27 cellular contexts compared by ENCODE assay signal in the genomic region with DNA sequence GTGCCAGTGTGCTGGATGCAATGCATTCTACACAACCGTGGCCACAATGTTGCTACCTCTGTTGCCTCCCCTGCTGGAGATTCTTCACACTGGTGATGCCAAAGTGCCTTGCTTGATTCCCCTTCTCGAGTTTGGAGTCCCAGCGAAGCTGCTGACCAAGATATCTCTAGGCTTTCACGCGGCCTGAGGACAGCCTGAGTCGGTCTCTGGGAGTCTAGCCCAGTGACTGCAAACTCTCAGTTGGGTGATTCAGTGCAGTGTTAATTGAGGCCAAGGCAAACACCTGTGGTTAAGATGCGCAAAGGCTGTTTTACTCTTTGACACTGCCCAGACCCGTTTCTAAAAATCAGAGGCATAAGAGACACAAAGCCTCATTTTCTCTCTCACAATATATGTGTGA.
"Had no signal": no experiment of that assay in that cellular context is flagged by ENCODE, and none has a peak within 500 bp of the region (broad histone marks: within the 10 kb centered on the region; RNA-seq: fewer than 3 reads in every experiment).

No MANE protein-coding gene starts in this region.

- H3K9me3 ChIP-seq: gastrocnemius medialis, heart left ventricle had no signal

- H3K27me3 Mint-ChIP-seq: activated CD8-positive, alpha-beta T cell treated with anti-CD3 and anti-CD28 coated beads for 36 hours; activated naive CD8-positive, alpha-beta T cell; activated T-helper 17 cell treated with anti-CD3 and anti-CD28 coated beads, Interleukin-2, amount 50 U/mL, for 72 hours; central memory CD8-positive, alpha-beta T cell had no signal

- H3K4me1 ChIP-seq: gastrocnemius medialis, heart left ventricle had no signal

- H3K27ac Mint-ChIP-seq: activated CD8-positive, alpha-beta T cell treated with anti-CD3 and anti-CD28 coated beads for 36 hours; activated naive CD8-positive, alpha-beta T cell; activated T-helper 17 cell treated with anti-CD3 and anti-CD28 coated beads, Interleukin-2, amount 50 U/mL, for 72 hours; dendritic cell treated with granulocyte-macrophage colony-stimulating factor and Interleukin-4, amounts not matched to agents 40 ng/mL and 50 ng/mL, for 4 days; endodermal cell had no signal

- H3K9me3 Mint-ChIP-seq: activated CD8-positive, alpha-beta T cell treated with anti-CD3 and anti-CD28 coated beads for 36 hours; activated T-cell treated with anti-CD3 and anti-CD28 coated beads, Interleukin-2, amount 50 U/mL, for 4 hours; activated T-helper 17 cell treated with anti-CD3 and anti-CD28 coated beads, Interleukin-2, amount 50 U/mL, for 72 hours; central memory CD8-positive, alpha-beta T cell; dendritic cell treated with granulocyte-macrophage colony-stimulating factor and Interleukin-4, amounts not matched to agents 40 ng/mL and 50 ng/mL, for 4 days; endodermal cell had no signal

- ATAC-seq: activated CD8-positive, alpha-beta T cell treated with anti-CD3 and anti-CD28 coated beads for 36 hours; activated T-cell treated with anti-CD3 and anti-CD28 coated beads, Interleukin-2, amount 50 U/mL, for 4 hours; activated T-helper 17 cell treated with anti-CD3 and anti-CD28 coated beads, Interleukin-2, amount 50 U/mL, for 72 hours; esophagus mucosa; foreskin keratinocyte; gastrocnemius medialis; heart left ventricle had no signal

- H3K4me3 Mint-ChIP-seq: activated CD8-positive, alpha-beta T cell treated with anti-CD3 and anti-CD28 coated beads for 36 hours; activated naive CD8-positive, alpha-beta T cell; activated T-cell treated with anti-CD3 and anti-CD28 coated beads, Interleukin-2, amount 50 U/mL, for 4 hours; activated T-helper 17 cell treated with anti-CD3 and anti-CD28 coated beads, Interleukin-2, amount 50 U/mL, for 72 hours; central memory CD8-positive, alpha-beta T cell; dendritic cell treated with granulocyte-macrophage colony-stimulating factor and Interleukin-4, amounts not matched to agents 40 ng/mL and 50 ng/mL, for 4 days; endodermal cell had no signal

- H3K4me1 Mint-ChIP-seq: activated T-helper 17 cell treated with anti-CD3 and anti-CD28 coated beads, Interleukin-2, amount 50 U/mL, for 72 hours; central memory CD8-positive, alpha-beta T cell had no signal

- H3K36me3 ChIP-seq: brain microvascular endothelial cell, gastrocnemius medialis, heart left ventricle had no signal

- H3K27ac ChIP-seq: brain microvascular endothelial cell, coronary artery, dorsolateral prefrontal cortex, foreskin keratinocyte, gastrocnemius medialis, heart left ventricle had no signal

- H3K36me3 Mint-ChIP-seq: activated naive CD8-positive, alpha-beta T cell had no signal

- DNase-seq: activated CD4-positive, alpha-beta T cell treated with anti-CD3 and anti-CD28 coated beads for 48 hours; activated CD4-positive, alpha-beta T cell treated with anti-CD3 and anti-CD28 coated beads, Interleukin-2, amount 50 U/mL, for 1 hour; activated CD4-positive, alpha-beta T cell treated with anti-CD3 and anti-CD28 coated beads, Interleukin-2, amount 50 U/mL, for 48 hours; activated CD8-positive, alpha-beta memory T cell treated with anti-CD3 and anti-CD28 coated beads for 24 hours; activated CD8-positive, alpha-beta T cell treated with anti-CD3 and anti-CD28 coated beads for 36 hours; activated effector memory CD4-positive, alpha-beta T cell treated with Interleukin-2 at 50 U/mL for 16 hours; activated gamma-delta T cell treated with Interleukin-2 at 50 U/mL for 16 hours; activated naive CD4-positive, alpha-beta T cell treated with anti-CD3 and anti-CD28 coated beads, Interleukin-2, amount 50 U/mL, for 16 hours; activated naive CD4-positive, alpha-beta T cell treated with Interleukin-2 at 50 U/mL for 16 hours; activated T-cell treated with anti-CD3 and anti-CD28 coated beads, Interleukin-2, amount 50 U/mL, for 4 hours; amniotic stem cell; anterior cingulate cortex; brain microvascular endothelial cell; dorsolateral prefrontal cortex; effector memory CD4-positive, alpha-beta T cell; endodermal cell; foreskin keratinocyte; gastrocnemius medialis; glutamatergic neuron; heart left ventricle; T-helper 2 cell had no signal

- H3K27me3 ChIP-seq: brain microvascular endothelial cell, foreskin keratinocyte, gastrocnemius medialis had no signal

- H3K4me3 ChIP-seq: coronary artery, dorsolateral prefrontal cortex, gastrocnemius medialis, heart left ventricle had no signal
